Comparison of ENCODE assay signal across 17 cellular contexts in the genomic region with DNA sequence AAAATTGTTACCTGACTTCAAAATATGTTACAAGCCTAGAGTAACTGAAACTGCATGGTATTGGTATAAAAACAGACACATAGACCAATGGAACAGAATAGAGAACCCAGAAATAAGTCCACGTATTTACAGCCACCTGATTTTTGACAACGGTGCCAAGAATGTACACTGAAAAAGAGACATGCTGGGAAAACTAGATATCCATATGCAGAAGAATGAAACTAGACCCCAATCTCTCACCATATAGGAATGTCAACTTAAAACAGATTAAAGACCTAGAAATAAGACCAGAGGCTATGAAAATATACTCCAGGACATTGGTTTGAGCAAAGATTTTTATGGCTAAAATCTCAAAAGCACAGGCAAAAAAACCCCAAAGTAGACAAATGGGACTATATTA.
DNase-seq lines count a peak whose midpoint lies in the region; ATAC-seq and TF ChIP-seq lines count a peak whose summit lies in the region.
"Had no signal": no experiment of that assay in that cellular context is flagged by ENCODE, and none has a peak within 500 bp of the region (broad histone marks: within the 10 kb centered on the region; RNA-seq: fewer than 3 reads in every experiment).

No MANE protein-coding gene starts in this region.

- no peak for ATAC-seq in foreskin keratinocyte
- ATAC-seq: A549, HCT116 had no signal

- peaks cover 34% of the 10 kb centered on the region for H3K4me1 Mint-ChIP-seq in chondrocyte (ENCODE audit: low read depth)
- H3K4me1 Mint-ChIP-seq: H9 had no signal

- H3K4me3 ChIP-seq in AG04450 (ENCODE audit: low read depth, low read length) (no peak overlapping the region), astrocyte of the spinal cord (ENCODE audit: low read depth, low read length) (no peak overlapping the region)
- H3K4me3 ChIP-seq: A549, GM23248 had no signal

- H3K27ac ChIP-seq in AG04450 (ENCODE audit: low read depth, low read length) = no peak overlapping the region
- no peak overlapping the region for H3K27ac ChIP-seq in foreskin keratinocyte
- H3K27ac ChIP-seq: A549, GM23248 had no signal

- no peaks in the 10 kb centered on the region for H3K27me3 Mint-ChIP-seq in chondrocyte (ENCODE audit: low read depth)

- peak; percentile 15 for DNase-seq in AG04450 (ENCODE audit: low read depth, low spot score)
- peak; percentile 38 for DNase-seq in astrocyte of the spinal cord (ENCODE audit: low read depth, low spot score)
- DNase-seq in chondrocyte (ENCODE audit: low spot score) = no peak
- DNase-seq in NCI-H69 (lab: John Stamatoyannopoulos, UW) = no peak
- DNase-seq in NCI-H748 treated with DMSO at 0.1 percent for 48 hours (lab: John Stamatoyannopoulos, UW) = no peak
- no peak for DNase-seq in foreskin keratinocyte
- DNase-seq: 8988T; ACHN; C1 segment of cervical spinal cord; Calu3; CD4-positive, alpha-beta memory T cell; COR-L47; DND-41; GM23248; H9 had no signal

- CTCF ChIA-PET in AG04450 (lab: Charles Lee) = no interaction called here

- H3K27ac Mint-ChIP-seq in chondrocyte (ENCODE audit: unreplicated experiment) = peak overlapping the region; percentile 94
- H3K27ac Mint-ChIP-seq: CD4-positive, alpha-beta memory T cell; H9 had no signal

- peaks cover 9% of the 10 kb centered on the region; the same call in 1 of the 2 replicates for H3K9me3 ChIP-seq in AG04450 (ENCODE audit: control insufficient read depth, insufficient read depth, low read length)
- H3K9me3 ChIP-seq: A549 had no signal

- no peak for TF ChIP-seq CTCF in AG04450 (IDR thresholded peaks at IDR 0.05; ENCODE audit: low read depth, low read length)
- no peak for TF ChIP-seq CTCF in astrocyte of the spinal cord (IDR thresholded peaks at IDR 0.05; ENCODE audit: low read depth, low read length)
- no peak for TF ChIP-seq CTCF in chondrocyte (IDR thresholded peaks at IDR 0.05)
- TF ChIP-seq CTCF in foreskin keratinocyte (conservative IDR thresholded peaks at IDR 0.05) = no peak

- in situ Hi-C loops in astrocyte of the spinal cord (cut with HindIII; ENCODE audit: low sequenced_read_pairs) = no loop called here

- H3K27me3 ChIP-seq in AG04450 (ENCODE audit: control insufficient read depth, insufficient read depth, low read length) = no peaks in the 10 kb centered on the region
- H3K27me3 ChIP-seq in foreskin keratinocyte = no peaks in the 10 kb centered on the region

- H3K36me3 Mint-ChIP-seq in chondrocyte (ENCODE audit: low read depth) = peaks cover 42% of the 10 kb centered on the region

- H3K4me3 Mint-ChIP-seq in chondrocyte (ENCODE audit: unreplicated experiment) = no peak overlapping the region
- H3K4me3 Mint-ChIP-seq: CD4-positive, alpha-beta memory T cell; H9 had no signal

- POLR2A ChIA-PET in AG04450 (lab: Yijun Ruan, JAX) = no interaction called here

- no peaks in the 10 kb centered on the region for H3K4me1 ChIP-seq in foreskin keratinocyte
- H3K4me1 ChIP-seq: A549 had no signal

- no peaks in the 10 kb centered on the region for H3K9me3 Mint-ChIP-seq in chondrocyte (ENCODE audit: low read depth)
- H3K9me3 Mint-ChIP-seq: CD4-positive, alpha-beta memory T cell; H9 had no signal

Comparison
In these comparisons a context has a peak if more than half of its experiments do, and no peak if none do; other contexts are left out.
1. DNase-seq: peak in AG04450 (single experiment) and astrocyte of the spinal cord (single experiment); none in chondrocyte (single experiment), NCI-H69 (single experiment), NCI-H748 treated with DMSO at 0.1 percent for 48 hours (single experiment) and foreskin keratinocyte (0 of 2).